Comparison of ENCODE assay signal across 8 cellular contexts in the genomic region with DNA sequence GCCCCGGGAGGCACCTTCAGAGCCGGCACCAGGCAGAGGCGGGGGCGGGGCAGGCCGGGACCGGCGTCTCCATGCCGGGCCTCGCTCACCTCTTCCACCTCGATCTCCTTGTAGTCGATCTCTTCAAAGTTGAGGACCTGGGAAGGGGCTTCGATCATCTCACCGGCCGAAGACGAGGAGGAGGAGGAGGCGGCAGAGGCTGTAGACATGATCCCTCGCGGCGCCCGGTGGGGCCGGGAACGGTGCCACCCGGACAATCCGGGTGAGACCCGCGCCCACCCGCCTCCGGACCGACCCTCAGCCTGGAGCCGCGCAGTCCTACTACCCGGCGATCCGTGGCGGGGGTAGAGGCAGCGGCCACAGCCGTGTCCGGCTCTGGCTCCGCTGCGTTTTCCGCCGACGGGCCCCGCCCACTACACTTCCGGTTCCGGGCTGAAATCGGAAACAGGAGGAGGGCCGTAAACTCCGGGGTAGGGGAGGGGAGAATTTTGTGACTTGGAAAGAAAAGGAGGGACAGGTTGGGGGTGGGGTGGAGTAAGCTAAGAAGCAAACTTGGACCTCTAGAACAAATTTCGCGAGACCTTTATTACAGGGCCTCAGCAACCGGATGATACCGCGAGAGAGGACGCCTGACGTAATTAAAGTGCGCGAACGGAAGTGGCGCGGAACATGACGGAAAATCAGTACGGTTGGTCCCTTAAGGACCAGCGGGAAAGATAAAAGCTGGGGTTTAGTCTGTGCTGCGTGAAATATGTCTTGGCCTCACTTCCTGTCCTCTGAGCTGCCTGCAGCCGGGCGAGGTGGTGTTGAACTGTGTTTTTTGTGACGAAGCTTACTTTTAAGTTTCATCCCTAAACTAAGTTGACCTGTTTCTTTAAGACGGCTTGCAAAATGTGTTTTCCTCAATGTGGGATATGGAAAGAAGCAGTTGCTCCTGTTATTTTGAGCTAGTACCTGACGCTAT. TPM values are rescaled to one million over a fixed set of nuclear protein-coding genes. Genes with fewer than 3 reads are reported as not detected.
DNase-seq lines count a peak whose midpoint lies in the region; ATAC-seq and TF ChIP-seq lines count a peak whose summit lies in the region.

Gene MAP3K7, minus strand, starts transcription at position 398 of the 964 bp plus-strand sequence. Its CDS starts 189 bp downstream, at position 209.

- peak within 1 kb of the TSS; percentile 79 for H2AFZ ChIP-seq in KMS-11 (ENCODE audit: low read depth)

- H3K27me3 ChIP-seq in KMS-11 (ENCODE audit: insufficient read depth, low read depth) = no peaks in the 10 kb centered on the region
- no peaks in the 10 kb centered on the region for H3K27me3 ChIP-seq in Peyer's patch
- H3K27me3 ChIP-seq in esophagus muscularis mucosa = no peaks in the 10 kb centered on the region
- no peaks in the 10 kb centered on the region for H3K27me3 ChIP-seq in muscle layer of duodenum (ENCODE audit: low read depth, low read length)

- H3K79me2 ChIP-seq in KMS-11 (ENCODE audit: insufficient read depth, low read depth) = peaks cover 37% of the 10 kb centered on the region

- TF ChIP-seq CTCF in KMS-11 (conservative IDR thresholded peaks at IDR 0.05; ENCODE audit: low read depth, low read length) (no peak), Peyer's patch (IDR thresholded peaks at IDR 0.05) (no peak), esophagus muscularis mucosa (IDR thresholded peaks at IDR 0.05) (peak in 1 of 3 experiments; percentile 9)

- H3K4me1 ChIP-seq in KMS-11 (ENCODE audit: low read depth, poor library complexity, severe bottlenecking) (peaks cover 42% of the 10 kb centered on the region), Peyer's patch (peaks cover 0 to 21% (median 6%) of the 10 kb centered on the region in 4 donors), esophagus muscularis mucosa (peaks cover 17 to 46% (median 39%) of the 10 kb centered on the region in 4 donors), muscle layer of duodenum (ENCODE audit: control insufficient read depth in 1 of 2, insufficient read depth in 2 of 2, low read length in 2 of 2) (peaks cover 11 to 29% of the 10 kb centered on the region in 2 donors)

- TF ChIP-seq POLR2A in Peyer's patch (IDR thresholded peaks at IDR 0.05) = peak; percentile 60 to 61
- TF ChIP-seq POLR2A in esophagus muscularis mucosa (IDR thresholded peaks at IDR 0.05; ENCODE audit: low read depth) = peak; percentile 46

- TF ChIP-seq EP300 in esophagus muscularis mucosa (IDR thresholded peaks at IDR 0.05) = no peak

- H3K9me3 ChIP-seq in Peyer's patch (no peaks in the 10 kb centered on the region), esophagus muscularis mucosa (no peaks in the 10 kb centered on the region), muscle layer of duodenum (ENCODE audit: control insufficient read depth in 1 of 2, low read length in 2 of 2) (no peaks in the 10 kb centered on the region)

- intact Hi-C loops in esophagus muscularis mucosa (cut with DNase I) = no loop called here

- peak within 1 kb of the TSS; percentile 54 for H3K9ac ChIP-seq in KMS-11

- H3K4me2 ChIP-seq in KMS-11 = peak within 1 kb of the TSS; percentile 59

- under 1% methylated on average over 29 of the region's 70 CpGs for whole genome bisulfite sequencing in esophagus muscularis mucosa

- no peaks in the 10 kb centered on the region for H3K36me3 ChIP-seq in KMS-11 (ENCODE audit: insufficient read depth)
- no peaks in the 10 kb centered on the region for H3K36me3 ChIP-seq in Peyer's patch
- no peaks in the 10 kb centered on the region for H3K36me3 ChIP-seq in esophagus muscularis mucosa
- peaks cover 0 to 6% of the 10 kb centered on the region in 2 donors for H3K36me3 ChIP-seq in muscle layer of duodenum (ENCODE audit: control insufficient read depth in 1 of 2, insufficient read depth in 2 of 2, low read length in 2 of 2)

- peak; percentile 86 for ATAC-seq in GM21737 (IDR thresholded peaks at IDR 0.05; ENCODE audit: unreplicated experiment)

- no peaks in the 10 kb centered on the region for H4K20me1 ChIP-seq in KMS-11 (ENCODE audit: insufficient read depth)

- H3K27ac ChIP-seq in KMS-11 (peak within 1 kb of the TSS; percentile 67), Peyer's patch (peak within 1 kb of the TSS; percentile 86 to 93 (median 90)), esophagus muscularis mucosa (replicated peaks in 1 of 4) (peak within 1 kb of the TSS; percentile 88 to 95 (median 90)), muscle layer of duodenum (ENCODE audit: low read length) (peak within 1 kb of the TSS; percentile 94)

- H3K4me3 ChIP-seq in KMS-11 (IDR thresholded peaks at IDR 0.05; ENCODE audit: insufficient read depth, low read depth, low read length) (no peak within 1 kb of the TSS), Peyer's patch (peak within 1 kb of the TSS; percentile 83 to 98 (median 90)), esophagus muscularis mucosa (peak within 1 kb of the TSS; percentile 89 to 100 (median 94)), muscle layer of duodenum (ENCODE audit: low read depth in 1 of 2, low read length in 2 of 2) (peak within 1 kb of the TSS; percentile 90 to 91)

- peak; percentile 62 for DNase-seq in DMS53 treated with DMSO at 0.1 percent for 48 hours (lab: John Stamatoyannopoulos, UW; ENCODE audit: unreplicated experiment)
- peak; percentile 86 to 97 (median 94) for DNase-seq in Peyer's patch
- peak; percentile 97 for DNase-seq in activated T-cell treated with anti-CD3 and anti-CD28 coated beads, Interleukin-2, amount 50 U/mL, for 48 hours
- peak; percentile 99 for DNase-seq in esophagus muscularis mucosa (ENCODE audit: extremely low spot score)
- peak; percentile 83 to 92 for DNase-seq in stimulated activated CD8-positive, alpha-beta memory T cell treated with anti-CD3 and anti-CD28 coated beads, Interleukin-7, amount 100 ng/mL, for 4 hours (ENCODE audit: low read depth in 2 of 2)

RNA-seq across cellular contexts. Expression of gene MAP3K7, which starts in this region (rescaled TPM):
- total RNA-seq in Peyer's patch (10 to 100 TPM; 20.8 to 30.5 (median 25.1) TPM), esophagus muscularis mucosa (10 to 100 TPM; 17.0 to 19.7 (median 18.2) TPM)
